ENCODE assay signal across 1 cellular context in genomic region chr3:115806501-115806900, GRCh38.
TF ChIP-seq lines count a peak whose summit lies in the region.

No MANE protein-coding gene starts in this region.

TF ChIP-seq in IMR-90, 13 proteins besides CTCF, POLR2A, EP300 and RAD21:
- no peak for TF ChIP-seq FOS (IDR thresholded peaks at IDR 0.05; ENCODE audit: low read depth, low read length)
- TF ChIP-seq RCOR1 (IDR thresholded peaks at IDR 0.05; ENCODE audit: insufficient replicate concordance, low read length): no peak
- no peak for TF ChIP-seq MAFK (IDR thresholded peaks at IDR 0.05; ENCODE audit: low read depth, low read length)
- TF ChIP-seq SMC3 (IDR thresholded peaks at IDR 0.05; ENCODE audit: low read depth, low read length): no peak
- TF ChIP-seq MXI1 (IDR thresholded peaks at IDR 0.05; ENCODE audit: borderline replicate concordance, low read depth, low read length): no peak
- no peak for TF ChIP-seq MAZ (IDR thresholded peaks at IDR 0.05; ENCODE audit: borderline replicate concordance, low read depth, low read length)
- no peak for TF ChIP-seq ELK1 (IDR thresholded peaks at IDR 0.05; ENCODE audit: borderline replicate concordance, low read depth, low read length)
- TF ChIP-seq BHLHE40 (IDR thresholded peaks at IDR 0.05; ENCODE audit: low read depth, low read length): no peak
- no peak for TF ChIP-seq USF2 (IDR thresholded peaks at IDR 0.05; ENCODE audit: low read depth, low read length)
- no peak for TF ChIP-seq CHD1 (IDR thresholded peaks at IDR 0.05; ENCODE audit: low read depth, low read length)
- no peak for TF ChIP-seq CEBPB (IDR thresholded peaks at IDR 0.05; ENCODE audit: low read depth, low read length)
- no peak for TF ChIP-seq NFE2L2 (IDR thresholded peaks at IDR 0.05; ENCODE audit: low read depth, low read length)
- no peak for TF ChIP-seq RFX5 (IDR thresholded peaks at IDR 0.05; ENCODE audit: low read depth, low read length)
